In genomic region chr1:42335050-42335808, GRCh38 we compare ENCODE assay signal across 8 cellular contexts. TPM values are rescaled to one million over a fixed set of nuclear protein-coding genes. Genes with fewer than 3 reads are reported as not detected.
DNase-seq lines count a peak whose midpoint lies in the region; ATAC-seq, FAIRE-seq and TF ChIP-seq lines count a peak whose summit lies in the region.

TSS of gene FOXJ3 (minus strand) at chr1:42335235. CDS start at chr1:42311093, 24,142 bp downstream.

- H3K27me3 Mint-ChIP-seq in T-helper 1 cell treated with Interleukin-12 subunit alpha and Interleukin-12 subunit beta and Interleukin-4 antibody, amounts not matched to agents 30 μg/mL and 1 μg/mL, for 36 hours (ENCODE audit: low read depth): no peaks in the 10 kb centered on the region

- ATAC-seq in HG02840 (IDR thresholded peaks at IDR 0.05; ENCODE audit: low FRiP score, unreplicated experiment) (peak; percentile 78), left ventricle myocardium superior (peak; percentile 95)

- peaks cover 1% of the 10 kb centered on the region for H3K36me3 Mint-ChIP-seq in T-helper 1 cell treated with Interleukin-12 subunit alpha and Interleukin-12 subunit beta and Interleukin-4 antibody, amounts not matched to agents 30 μg/mL and 1 μg/mL, for 36 hours (ENCODE audit: low read depth)

- no peaks in the 10 kb centered on the region for H3K9me3 Mint-ChIP-seq in T-helper 1 cell treated with Interleukin-12 subunit alpha and Interleukin-12 subunit beta and Interleukin-4 antibody, amounts not matched to agents 30 μg/mL and 1 μg/mL, for 36 hours

- peak within 1 kb of the TSS; percentile 93 for H3K4me3 Mint-ChIP-seq in T-helper 1 cell treated with Interleukin-12 subunit alpha and Interleukin-12 subunit beta and Interleukin-4 antibody, amounts not matched to agents 30 μg/mL and 1 μg/mL, for 36 hours

- H3K4me1 Mint-ChIP-seq in T-helper 1 cell treated with Interleukin-12 subunit alpha and Interleukin-12 subunit beta and Interleukin-4 antibody, amounts not matched to agents 30 μg/mL and 1 μg/mL, for 36 hours (ENCODE audit: low read depth): peaks cover 25% of the 10 kb centered on the region

- DNase-seq in GM12892 (ENCODE audit: insufficient read length) (peak; percentile 89), NCI-H146 (lab: John Stamatoyannopoulos, UW) (peak; percentile 85), amniotic stem cell (lab: John Stamatoyannopoulos, UW) (peak; percentile 90), left ventricle myocardium superior (peak; percentile 95), prostate gland (ENCODE audit: low spot score) (peak; percentile 92), ureter (ENCODE audit: low spot score) (peak; percentile 94)

- peak; percentile 98 for FAIRE-seq in GM12892 (lab: Jason Lieb, UNC)

- no peaks in the 10 kb centered on the region for H3K36me3 ChIP-seq in prostate gland

- peak; percentile 94 for TF ChIP-seq POLR2A in GM12892 (IDR thresholded peaks at IDR 0.05; ENCODE audit: low read depth, low read length)
- peak; percentile 54 for TF ChIP-seq POLR2A in prostate gland (IDR thresholded peaks at IDR 0.05)

- H3K4me1 ChIP-seq in prostate gland (replicated peaks): peaks cover 4% of the 10 kb centered on the region

- no peaks in the 10 kb centered on the region for H3K9me3 ChIP-seq in prostate gland

- WGBS in prostate gland: under 1% methylated on average over 64 of the region's 79 CpGs

- intact Hi-C loops in left ventricle myocardium superior (cut with micrococcal nuclease) (no loop called here), prostate gland (cut with DNase I) (loop anchor here (5.0 kb wide), 1 partner anchor 122 kb away; the partner anchor contains the start of genes PPCS and ZMYND12)

- peak within 1 kb of the TSS; percentile 94 to 96 for H3K27ac ChIP-seq in prostate gland

- H3K4me3 ChIP-seq in prostate gland: peak within 1 kb of the TSS; percentile 95 to 98

- no peaks in the 10 kb centered on the region for H3K27me3 ChIP-seq in prostate gland (replicated peaks; ENCODE audit: insufficient read depth)

- peak in 2 of 4 experiments; percentile 21 to 42 for TF ChIP-seq CTCF in prostate gland (IDR thresholded peaks at IDR 0.05)

- peak within 1 kb of the TSS; percentile 88 for H3K27ac Mint-ChIP-seq in T-helper 1 cell treated with Interleukin-12 subunit alpha and Interleukin-12 subunit beta and Interleukin-4 antibody, amounts not matched to agents 30 μg/mL and 1 μg/mL, for 36 hours

RNA-seq across cellular contexts. Expression of gene FOXJ3, which starts in this region (rescaled TPM):
- polyA plus RNA-seq in GM12892 (2012; ENCODE audit: missing spikeins): 21.2 TPM
- 35.1 TPM for total RNA-seq in left ventricle myocardium superior
- 10 to 100 TPM; 54.1 to 58.5 TPM for total RNA-seq in prostate gland
- total RNA-seq in ureter: 71.0 TPM

Comparison
In these comparisons a context has a peak if more than half of its experiments do, and no peak if none do; other contexts are left out.
1. Peak in every context shown above with its lines: DNase-seq, ATAC-seq, H3K4me3 ChIP-seq and H3K27ac ChIP-seq.